ENCODE assay signal across 14 cellular contexts in the genomic region with DNA sequence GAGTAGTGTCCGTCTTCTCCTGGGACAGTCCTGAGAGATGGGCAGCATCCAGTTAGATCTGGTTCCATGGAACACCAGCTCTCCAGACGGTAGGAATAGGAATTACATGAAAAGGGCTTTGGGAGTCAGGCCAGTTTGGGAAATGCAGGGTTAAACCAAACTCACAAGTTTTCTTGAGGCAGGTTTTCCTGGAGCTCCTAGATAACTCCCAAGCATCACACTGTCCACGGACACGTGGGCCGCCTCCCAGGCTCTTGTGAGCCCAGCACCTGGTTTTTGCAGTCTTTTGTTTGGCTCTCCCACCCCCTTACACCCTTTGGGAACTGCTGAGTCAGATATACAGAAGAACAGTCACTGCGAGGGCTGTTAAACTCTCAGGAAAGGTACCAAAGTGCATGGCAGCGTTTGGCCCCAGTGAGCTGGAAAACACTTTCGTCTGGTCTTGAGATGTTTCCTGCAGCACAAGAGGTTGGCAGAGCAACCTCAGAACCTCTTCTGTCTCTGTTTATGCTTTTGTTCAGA.
A peak's percentile ranks its signal among the peaks of the same experiment; 100 is the strongest.
DNase-seq lines count a peak whose midpoint lies in the region; ATAC-seq and TF ChIP-seq lines count a peak whose summit lies in the region.
"Had no signal": no experiment of that assay in that cellular context is flagged by ENCODE, and none has a peak within 500 bp of the region (broad histone marks: within the 10 kb centered on the region; RNA-seq: fewer than 3 reads in every experiment).

No MANE protein-coding gene starts in this region.

- peak; percentile 22 for TF ChIP-seq CTCF in BJ (IDR thresholded peaks at IDR 0.05; ENCODE audit: insufficient read depth, low read depth, low read length)
- peak; percentile 12 for TF ChIP-seq CTCF in HFF-Myc (IDR thresholded peaks at IDR 0.05; ENCODE audit: low read depth, low read length, missing control alignments)
- TF ChIP-seq CTCF in chondrocyte (IDR thresholded peaks at IDR 0.05), result peak; percentile 25
- no peak for TF ChIP-seq CTCF in smooth muscle cell (IDR thresholded peaks at IDR 0.05; ENCODE audit: borderline replicate concordance, insufficient read depth, poor library complexity, severe bottlenecking)
- TF ChIP-seq CTCF in heart left ventricle (IDR thresholded peaks at IDR 0.05), result no peak

- no peak overlapping the region for H3K4me3 ChIP-seq in BJ (ENCODE audit: low read depth, low read length)
- no peak overlapping the region for H3K4me3 ChIP-seq in HFF-Myc (replicated peaks; ENCODE audit: low read depth, low read length)
- no peak overlapping the region for H3K4me3 ChIP-seq in smooth muscle cell
- H3K4me3 ChIP-seq in heart left ventricle, result no peak overlapping the region
- H3K4me3 ChIP-seq: esophagus squamous epithelium had no signal

- POLR2A ChIA-PET in BJ (lab: Charles Lee), result no interaction called here

- H3K27me3 Mint-ChIP-seq in chondrocyte (ENCODE audit: low read depth) (no peaks in the 10 kb centered on the region), naive B cell (no peaks in the 10 kb centered on the region)
- H3K27me3 Mint-ChIP-seq: central memory CD8-positive, alpha-beta T cell; stimulated activated naive CD8-positive, alpha-beta T cell treated with anti-CD3 and anti-CD28 coated beads, Interleukin-15, Interleukin-2, amounts not matched to agents 100 ng/mL and 50 ng/mL, for 24 hours had no signal

- no peaks in the 10 kb centered on the region for H3K27me3 ChIP-seq in BJ (ENCODE audit: control insufficient read depth, insufficient read depth, low read length)
- H3K27me3 ChIP-seq in smooth muscle cell (ENCODE audit: low read depth), result no peaks in the 10 kb centered on the region
- H3K27me3 ChIP-seq in heart left ventricle, result no peaks in the 10 kb centered on the region
- H3K27me3 ChIP-seq: esophagus squamous epithelium had no signal

- H3K9me3 ChIP-seq in smooth muscle cell (replicated peaks; ENCODE audit: low read depth) (no peaks in the 10 kb centered on the region), heart left ventricle (no peaks in the 10 kb centered on the region)
- H3K9me3 ChIP-seq: esophagus squamous epithelium had no signal

- no peak for TF ChIP-seq POLR2A in heart left ventricle (IDR thresholded peaks at IDR 0.05)

- no peaks in the 10 kb centered on the region for H3F3A ChIP-seq in smooth muscle cell (ENCODE audit: low read depth)

- H3K4me1 ChIP-seq in smooth muscle cell (ENCODE audit: low read depth), result peaks cover 4% of the 10 kb centered on the region
- H3K4me1 ChIP-seq in heart left ventricle, result peaks cover 0 to 3% (median 0%) of the 10 kb centered on the region in 12 donors
- H3K4me1 ChIP-seq: esophagus squamous epithelium had no signal

- ATAC-seq in naive B cell (ENCODE audit: low read depth in 2 of 2) (no peak), heart left ventricle (no peak)

- H3K4me1 Mint-ChIP-seq in chondrocyte (ENCODE audit: low read depth), result no peaks in the 10 kb centered on the region
- peaks cover 36 to 46% (median 42%) of the 10 kb centered on the region in 3 donors for H3K4me1 Mint-ChIP-seq in naive B cell
- H3K4me1 Mint-ChIP-seq: central memory CD8-positive, alpha-beta T cell had no signal

- H3K27ac ChIP-seq in smooth muscle cell (ENCODE audit: low read depth) (no peak overlapping the region), heart left ventricle (no peak overlapping the region)
- H3K27ac ChIP-seq: esophagus squamous epithelium, WERI-Rb-1 had no signal

- H3K36me3 ChIP-seq in BJ (ENCODE audit: control insufficient read depth, insufficient read depth, low read length) (peaks cover 22% of the 10 kb centered on the region), smooth muscle cell (ENCODE audit: low read depth) (no peaks in the 10 kb centered on the region), heart left ventricle (peaks cover 0 to 78% (median 57%) of the 10 kb centered on the region in 9 donors)

- CTCF ChIA-PET in BJ (lab: Yijun Ruan, JAX), result interaction anchor here (0.6 to 30.2 kb wide), 7 partner anchors 9 to 106 kb away, joined by 3 to 670 read pairs (median 4); a partner anchor contains a TSS

- intact Hi-C loops in heart left ventricle (cut with DNase I), result loop anchor here in 2 of 10 donors (5.0 to 10.0 kb wide), 2 partner anchors 33 to 45 kb away; no protein-coding TSS in a partner anchor

- H3K79me2 ChIP-seq in smooth muscle cell (ENCODE audit: low read depth), result no peaks in the 10 kb centered on the region

- DNase-seq in BJ (ENCODE audit: low read depth) (no peak), HFF-Myc (ENCODE audit: extremely low read depth, low read depth) (no peak), chondrocyte (ENCODE audit: low spot score) (no peak), naive B cell (no peak), smooth muscle cell (lab: John Stamatoyannopoulos, UW; ENCODE audit: unreplicated experiment) (no peak), heart left ventricle (no peak), HuH-7.5 (ENCODE audit: low spot score) (no peak)
- no peak for DNase-seq in NK-92 treated with Interleukin-12 subunit alpha and Interleukin-12 subunit beta, amount 100 ng/mL, for 24 hours (lab: John Stamatoyannopoulos, UW)
- DNase-seq: esophagus squamous epithelium, islet precursor cell, WERI-Rb-1 had no signal

- H3K27ac Mint-ChIP-seq in chondrocyte (ENCODE audit: unreplicated experiment) (no peak overlapping the region), naive B cell (peak overlapping the region; percentile 64 to 95 (median 93))
- H3K27ac Mint-ChIP-seq: stimulated activated naive CD8-positive, alpha-beta T cell treated with anti-CD3 and anti-CD28 coated beads, Interleukin-15, Interleukin-2, amounts not matched to agents 100 ng/mL and 50 ng/mL, for 24 hours had no signal

- no peaks in the 10 kb centered on the region for H3K9me3 Mint-ChIP-seq in chondrocyte (ENCODE audit: low read depth)
- no peaks in the 10 kb centered on the region for H3K9me3 Mint-ChIP-seq in naive B cell
- H3K9me3 Mint-ChIP-seq: activated T-helper 1 cell treated with anti-CD3 and anti-CD28 coated beads, Interleukin-12 subunit alpha, Interleukin-12 subunit beta, Interleukin-2, Interleukin-4 antibody, amounts not matched to agents 30 ng/mL and 10 ng/mL and 1 ng/mL, durations not matched to agents 14 hours and 24 hours and 36 hours; central memory CD8-positive, alpha-beta T cell; stimulated activated naive CD8-positive, alpha-beta T cell treated with anti-CD3 and anti-CD28 coated beads, Interleukin-15, Interleukin-2, amounts not matched to agents 100 ng/mL and 50 ng/mL, for 24 hours had no signal

- H3K36me3 Mint-ChIP-seq in chondrocyte (ENCODE audit: low read depth) (peaks cover 20% of the 10 kb centered on the region), naive B cell (peaks cover 5 to 9% of the 10 kb centered on the region in 2 donors)

- no peak overlapping the region for H3K9ac ChIP-seq in smooth muscle cell (ENCODE audit: low read depth)

- H3K4me3 Mint-ChIP-seq in chondrocyte (ENCODE audit: unreplicated experiment), result no peak overlapping the region
- H3K4me3 Mint-ChIP-seq in naive B cell, result peak overlapping the region; percentile 42 to 87 (median 74)
- H3K4me3 Mint-ChIP-seq: activated T-helper 1 cell treated with anti-CD3 and anti-CD28 coated beads, Interleukin-12 subunit alpha, Interleukin-12 subunit beta, Interleukin-2, Interleukin-4 antibody, amounts not matched to agents 30 ng/mL and 10 ng/mL and 1 ng/mL, durations not matched to agents 14 hours and 24 hours and 36 hours; central memory CD8-positive, alpha-beta T cell; stimulated activated naive CD8-positive, alpha-beta T cell treated with anti-CD3 and anti-CD28 coated beads, Interleukin-15, Interleukin-2, amounts not matched to agents 100 ng/mL and 50 ng/mL, for 24 hours had no signal

- WGBS in smooth muscle cell (ENCODE audit: low lambda C conversion rate), result 70% methylated on average over 8 of the region's 8 CpGs
- WGBS in heart left ventricle, 4 donors, result 67 to 79% (median 74%) methylated on average over 7 to 8 of the region's 8 CpGs

- no peak overlapping the region for H3K4me2 ChIP-seq in smooth muscle cell

- no peak overlapping the region for H2AFZ ChIP-seq in smooth muscle cell (ENCODE audit: low read depth)

- H4K20me1 ChIP-seq in smooth muscle cell (ENCODE audit: low read depth), result peaks cover 14% of the 10 kb centered on the region

Comparison
In these comparisons a context has a peak if more than half of its experiments do, and no peak if none do; other contexts are left out.
1. CTCF ChIP-seq: peak in BJ (single experiment), HFF-Myc (single experiment) and chondrocyte (single experiment); none in smooth muscle cell (single experiment) and heart left ventricle (0 of 12).